ENCODE assay signal across 19 cellular contexts in the genomic region with DNA sequence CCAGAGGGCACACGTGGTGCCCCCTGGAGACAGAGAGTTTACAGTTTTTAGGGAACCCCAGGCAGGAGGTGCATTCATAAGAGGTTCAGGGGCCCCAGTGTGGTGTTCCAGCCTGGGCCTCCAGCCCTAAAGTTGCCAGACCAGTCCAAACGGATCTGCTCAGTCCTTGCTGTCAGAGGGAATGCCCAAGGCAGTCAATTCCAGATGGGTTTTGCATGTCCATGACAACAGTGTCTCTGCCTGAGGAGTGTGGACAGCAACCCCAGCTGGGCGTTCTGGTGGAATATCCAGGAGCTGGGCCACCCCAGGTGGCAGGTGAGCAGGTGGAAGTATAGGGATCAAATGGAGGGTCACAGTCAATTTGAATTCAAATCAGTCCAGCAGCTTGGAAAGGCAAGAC.
"Had no signal": no experiment of that assay in that cellular context is flagged by ENCODE, and none has a peak within 500 bp of the region (broad histone marks: within the 10 kb centered on the region; RNA-seq: fewer than 3 reads in every experiment).

No MANE protein-coding gene starts in this region.

- H3K4me1 ChIP-seq: adrenal gland, breast epithelium, esophagus muscularis mucosa, lower lobe of right lung, parathyroid adenoma, spleen, upper lobe of right lung had no signal

- H3K36me3 ChIP-seq: adrenal gland, breast epithelium, esophagus muscularis mucosa, lower lobe of right lung, neutrophil, spleen, thoracic aorta, upper lobe of right lung had no signal

- ATAC-seq: left cardiac atrium; lower lobe of right lung; stimulated activated naive B cell treated with anti-CD40 and anti-IgM and Interleukin-4, amounts not matched to agents 10 μg/mL and 1 μg/mL and 100 μg/mL, for 72 hours; upper lobe of right lung had no signal

- H3K79me2 ChIP-seq: parathyroid adenoma had no signal

- H3K4me3 ChIP-seq: adrenal gland, breast epithelium, esophagus muscularis mucosa, lower lobe of right lung, spleen, thoracic aorta, upper lobe of right lung had no signal

- H3K27ac ChIP-seq: adrenal gland, breast epithelium, esophagus muscularis mucosa, lower lobe of right lung, neutrophil, parathyroid adenoma, spleen, thoracic aorta, upper lobe of right lung, VCaP had no signal

- DNase-seq: activated CD4-positive, alpha-beta T cell treated with anti-CD3 and anti-CD28 coated beads for 1 hour; activated CD8-positive, alpha-beta memory T cell treated with anti-CD3 and anti-CD28 coated beads for 24 hours; activated CD8-positive, alpha-beta memory T cell treated with anti-CD3 and anti-CD28 coated beads, Interleukin-2, amount 50 U/mL, for 48 hours; activated effector memory CD4-positive, alpha-beta T cell treated with anti-CD3 and anti-CD28 coated beads, Interleukin-2, amount 50 U/mL, for 16 hours; adrenal gland; cerebellar nuclear complex; cortex of kidney; left cardiac atrium; lower lobe of right lung; spleen; stimulated activated CD4-positive, alpha-beta T cell treated with anti-CD3 and anti-CD28 coated beads, Interleukin-4, amount 100 ng/mL, for 4 hours; stimulated activated naive B cell treated with anti-CD40 and anti-IgM and Interleukin-4, amounts not matched to agents 10 μg/mL and 1 μg/mL and 100 μg/mL, for 72 hours; upper lobe of right lung had no signal

- H3K9me3 ChIP-seq: adrenal gland, breast epithelium, esophagus muscularis mucosa, lower lobe of right lung, neutrophil, spleen, thoracic aorta, upper lobe of right lung had no signal

- H2AFZ ChIP-seq: parathyroid adenoma had no signal

- H3K9ac ChIP-seq: parathyroid adenoma had no signal

- H3K27me3 ChIP-seq: adrenal gland, breast epithelium, neutrophil had no signal
